In genomic region chr20:8131598-8132014, GRCh38 we compare ENCODE assay signal across 8 cellular contexts. TPM values are rescaled to one million over a fixed set of nuclear protein-coding genes. Genes with fewer than 3 reads are reported as not detected.
A peak's percentile ranks its signal among the peaks of the same experiment; 100 is the strongest.
DNase-seq lines count a peak whose midpoint lies in the region; FAIRE-seq and TF ChIP-seq lines count a peak whose summit lies in the region.

No MANE protein-coding gene starts in this region.

- no peak for TF ChIP-seq EP300 in neural cell (conservative IDR thresholded peaks at IDR 0.05; ENCODE audit: poor library complexity, severe bottlenecking)

- H4K20me1 ChIP-seq in DOHH2 (ENCODE audit: control insufficient read depth, insufficient read depth, low read depth, low read length) (no peaks in the 10 kb centered on the region), GM23248 (ENCODE audit: insufficient read depth) (no peaks in the 10 kb centered on the region), neural cell (ENCODE audit: insufficient read depth) (no peaks in the 10 kb centered on the region)

- H3K27me3 ChIP-seq in DOHH2 (ENCODE audit: control insufficient read depth, low read length) (peaks cover 16% of the 10 kb centered on the region), GM23248 (replicated peaks; ENCODE audit: insufficient read depth) (peaks cover 4% of the 10 kb centered on the region; the same call in 1 of the 2 replicates), neural cell (ENCODE audit: insufficient read depth, low read depth, low read length) (no peaks in the 10 kb centered on the region)

- H3K4me1 ChIP-seq in DOHH2 (ENCODE audit: control insufficient read depth, low read length) (no peaks in the 10 kb centered on the region), GM23248 (ENCODE audit: insufficient read depth) (no peaks in the 10 kb centered on the region)

- H3K36me3 Mint-ChIP-seq in endothelial cell (ENCODE audit: low read depth, unreplicated experiment) = no peaks in the 10 kb centered on the region

- peaks cover 3% of the 10 kb centered on the region for H3K27me3 Mint-ChIP-seq in endothelial cell (ENCODE audit: unreplicated experiment)

- peak overlapping the region; percentile 84 for H3K4me3 Mint-ChIP-seq in endothelial cell (ENCODE audit: unreplicated experiment)

- FAIRE-seq in HTR-8/SVneo (lab: Jason Lieb, UNC) = no peak

- H3K9me2 ChIP-seq in DOHH2 (replicated peaks; ENCODE audit: control insufficient read depth, low read length) = no peaks in the 10 kb centered on the region
- H3K9me2 ChIP-seq in GM23248 (ENCODE audit: insufficient read depth) = no peaks in the 10 kb centered on the region
- no peaks in the 10 kb centered on the region for H3K9me2 ChIP-seq in neural cell (ENCODE audit: insufficient read depth, low read length)

- H3F3A ChIP-seq in DOHH2 (ENCODE audit: control insufficient read depth, insufficient read depth) (no peaks in the 10 kb centered on the region), GM23248 (ENCODE audit: insufficient read depth) (no peaks in the 10 kb centered on the region), neural cell (ENCODE audit: insufficient read depth, low read length, poor library complexity, severe bottlenecking) (peaks cover 2% of the 10 kb centered on the region)

- H3K9me3 ChIP-seq in DOHH2 (ENCODE audit: control insufficient read depth, insufficient read depth, low read length) (no peaks in the 10 kb centered on the region), GM23248 (ENCODE audit: low read depth) (no peaks in the 10 kb centered on the region), neural cell (ENCODE audit: low read length) (no peaks in the 10 kb centered on the region)

- peak overlapping the region; percentile 37 for H3K9ac ChIP-seq in GM23248
- peak overlapping the region; percentile 53 for H3K9ac ChIP-seq in neural cell (ENCODE audit: low read length)

- H3K27ac Mint-ChIP-seq in endothelial cell (ENCODE audit: unreplicated experiment) = no peak overlapping the region

- in situ Hi-C loops in GM23248 (cut with MboI) = loop anchor here (10.0 kb wide), 2 partner anchors 253 to 583 kb away; no protein-coding TSS in a partner anchor

- H3K36me3 ChIP-seq in DOHH2 (ENCODE audit: control insufficient read depth, low read length) = no peaks in the 10 kb centered on the region
- H3K36me3 ChIP-seq in GM23248 (ENCODE audit: low read depth) = no peaks in the 10 kb centered on the region
- H3K36me3 ChIP-seq in neural cell (ENCODE audit: insufficient read depth, low read length) = no peaks in the 10 kb centered on the region

- H3K9me3 Mint-ChIP-seq in endothelial cell (ENCODE audit: unreplicated experiment) = no peaks in the 10 kb centered on the region

- no peak overlapping the region for H3K27ac ChIP-seq in DOHH2 (ENCODE audit: low read depth, low read length)
- no peak overlapping the region for H3K27ac ChIP-seq in GM23248
- H3K27ac ChIP-seq in neural cell (ENCODE audit: low read length) = no peak overlapping the region

- no peak for TF ChIP-seq CTCF in DOHH2 (IDR thresholded peaks at IDR 0.05; ENCODE audit: low read depth, low read length, poor library complexity, severe bottlenecking)
- TF ChIP-seq CTCF in endothelial cell (IDR thresholded peaks at IDR 0.05; ENCODE audit: unreplicated experiment) = no peak
- no peak for TF ChIP-seq CTCF in neural cell (IDR thresholded peaks at IDR 0.05; ENCODE audit: poor library complexity, severe bottlenecking)

- peak overlapping the region; percentile 89 for H2AFZ ChIP-seq in GM23248
- H2AFZ ChIP-seq in neural cell (ENCODE audit: low read depth, low read length) = peak overlapping the region; percentile 57

- WGBS in GM23248 (ENCODE audit: low coverage in 1 of 2, low lambda C conversion rate in 2 of 2, missing lambda C conversion rate in 2 of 2), 2 experiments = 6 to 9% methylated on average over 18 of the region's 18 CpGs

- TF ChIP-seq RAD21 in neural cell (conservative IDR thresholded peaks at IDR 0.05) = no peak

- peak; percentile 70 for DNase-seq in GM23248
- peak; percentile 84 for DNase-seq in NCI-H748 treated with DMSO at 0.1 percent for 48 hours (lab: John Stamatoyannopoulos, UW)
- no peak for DNase-seq in endothelial cell (ENCODE audit: low spot score)
- no peak for DNase-seq in NCI-H2107 (lab: John Stamatoyannopoulos, UW)
- no peak for DNase-seq in HTR-8/SVneo (ENCODE audit: insufficient read length, low spot score)
- DNase-seq in SHP77 treated with DMSO at 0.1 percent for 48 hours (lab: John Stamatoyannopoulos, UW) = no peak

- no peaks in the 10 kb centered on the region for H3K4me1 Mint-ChIP-seq in endothelial cell (ENCODE audit: unreplicated experiment)

- H3K4me2 ChIP-seq in DOHH2 (ENCODE audit: low read length) (peak overlapping the region; percentile 47), GM23248 (ENCODE audit: unreplicated experiment) (peak overlapping the region; percentile 99), neural cell (ENCODE audit: low read length) (peak overlapping the region; percentile 60)

- no peaks in the 10 kb centered on the region for H3K79me2 ChIP-seq in DOHH2 (ENCODE audit: control insufficient read depth, low read length)
- no peaks in the 10 kb centered on the region for H3K79me2 ChIP-seq in GM23248 (ENCODE audit: insufficient read depth)
- H3K79me2 ChIP-seq in neural cell (replicated peaks; ENCODE audit: insufficient read depth, low read length) = no peaks in the 10 kb centered on the region

- H3K4me3 ChIP-seq in DOHH2 (ENCODE audit: low read length) = no peak overlapping the region
- H3K4me3 ChIP-seq in GM23248 = peak overlapping the region; percentile 79
- H3K4me3 ChIP-seq in neural cell (ENCODE audit: low read length) = peak overlapping the region; percentile 84

TF ChIP-seq in neural cell, 6 proteins besides CTCF, POLR2A, EP300 and RAD21:
- TF ChIP-seq EZH2 (IDR thresholded peaks at IDR 0.05; ENCODE audit: borderline replicate concordance, insufficient read depth, low read length, poor library complexity, severe bottlenecking) (no peak), SMC3 (conservative IDR thresholded peaks at IDR 0.05; ENCODE audit: poor library complexity) (no peak), TAF1 (IDR thresholded peaks at IDR 0.05; ENCODE audit: low read depth) (no peak), MXI1 (conservative IDR thresholded peaks at IDR 0.05; ENCODE audit: poor library complexity, severe bottlenecking) (no peak), POLR2AphosphoS5 (IDR thresholded peaks at IDR 0.05) (no peak)
- TF ChIP-seq, protein P1, sequence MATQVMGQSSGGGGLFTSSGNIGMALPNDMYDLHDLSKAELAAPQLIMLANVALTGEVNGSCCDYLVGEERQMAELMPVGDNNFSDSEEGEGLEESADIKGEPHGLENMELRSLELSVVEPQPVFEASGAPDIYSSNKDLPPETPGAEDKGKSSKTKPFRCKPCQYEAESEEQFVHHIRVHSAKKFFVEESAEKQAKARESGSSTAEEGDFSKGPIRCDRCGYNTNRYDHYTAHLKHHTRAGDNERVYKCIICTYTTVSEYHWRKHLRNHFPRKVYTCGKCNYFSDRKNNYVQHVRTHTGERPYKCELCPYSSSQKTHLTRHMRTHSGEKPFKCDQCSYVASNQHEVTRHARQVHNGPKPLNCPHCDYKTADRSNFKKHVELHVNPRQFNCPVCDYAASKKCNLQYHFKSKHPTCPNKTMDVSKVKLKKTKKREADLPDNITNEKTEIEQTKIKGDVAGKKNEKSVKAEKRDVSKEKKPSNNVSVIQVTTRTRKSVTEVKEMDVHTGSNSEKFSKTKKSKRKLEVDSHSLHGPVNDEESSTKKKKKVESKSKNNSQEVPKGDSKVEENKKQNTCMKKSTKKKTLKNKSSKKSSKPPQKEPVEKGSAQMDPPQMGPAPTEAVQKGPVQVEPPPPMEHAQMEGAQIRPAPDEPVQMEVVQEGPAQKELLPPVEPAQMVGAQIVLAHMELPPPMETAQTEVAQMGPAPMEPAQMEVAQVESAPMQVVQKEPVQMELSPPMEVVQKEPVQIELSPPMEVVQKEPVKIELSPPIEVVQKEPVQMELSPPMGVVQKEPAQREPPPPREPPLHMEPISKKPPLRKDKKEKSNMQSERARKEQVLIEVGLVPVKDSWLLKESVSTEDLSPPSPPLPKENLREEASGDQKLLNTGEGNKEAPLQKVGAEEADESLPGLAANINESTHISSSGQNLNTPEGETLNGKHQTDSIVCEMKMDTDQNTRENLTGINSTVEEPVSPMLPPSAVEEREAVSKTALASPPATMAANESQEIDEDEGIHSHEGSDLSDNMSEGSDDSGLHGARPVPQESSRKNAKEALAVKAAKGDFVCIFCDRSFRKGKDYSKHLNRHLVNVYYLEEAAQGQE (IDR thresholded peaks at IDR 0.05; ENCODE audit: borderline replicate concordance) = no peak

RNA-seq across cellular contexts. Expression of gene PLCB1, which starts 0.5 kb away (rescaled TPM):
- total RNA-seq in GM23248 (2014; rRNA removed; shearing (Covaris generic)) = 12.8 and 14.4 TPM in 2 replicates
- polyA plus RNA-seq in GM23248 (2016; fragmentation: Nextera tagmentation; extraction: Ambion mirVana) (3.7 and 5.5 TPM in 2 replicates), neural cell (10.9 and 11.4 TPM in 2 replicates)
- total RNA-seq in endothelial cell (ENCODE audit: unreplicated experiment) = 8.1 TPM
- 58.7 and 70.2 TPM in 2 replicates for polyA minus RNA-seq in neural cell

Comparison
In these comparisons a context has a peak if more than half of its experiments do, and no peak if none do; other contexts are left out.
1. H3K4me2 ChIP-seq: peak in every context shown above with its lines; median percentile 99 in GM23248; 60 in neural cell; 47 in DOHH2.
2. DNase-seq: peak in GM23248 (single experiment) and NCI-H748 treated with DMSO at 0.1 percent for 48 hours (single experiment); none in endothelial cell (single experiment), NCI-H2107 (single experiment), HTR-8/SVneo (single experiment) and SHP77 treated with DMSO at 0.1 percent for 48 hours (single experiment).